In genomic region chr12:108341854-108342847, GRCh38 we compare ENCODE assay signal across 21 cellular contexts. TPM values are rescaled to one million over a fixed set of nuclear protein-coding genes. Genes with fewer than 3 reads are reported as not detected.
"Had no signal": no experiment of that assay in that cellular context is flagged by ENCODE, and none has a peak within 500 bp of the region (broad histone marks: within the 10 kb centered on the region; RNA-seq: fewer than 3 reads in every experiment).

No MANE protein-coding gene starts in this region.

- H3K9me3 Mint-ChIP-seq: activated naive CD4-positive, alpha-beta T cell treated with anti-CD3 and anti-CD28 coated beads, Interleukin-2, amount 10 ng/mL, durations not matched to agents 7 days and 5 days; activated T-cell treated with anti-CD3 and anti-CD28 coated beads, Interleukin-2, amount 50 U/mL, for 24 hours had no signal

- H3K27ac Mint-ChIP-seq: activated naive CD4-positive, alpha-beta T cell treated with anti-CD3 and anti-CD28 coated beads, Interleukin-2, amount 10 ng/mL, durations not matched to agents 7 days and 5 days; activated T-cell treated with anti-CD3 and anti-CD28 coated beads, Interleukin-2, amount 50 U/mL, for 24 hours; brain had no signal

- H3K4me3 ChIP-seq: adrenal gland, colonic mucosa, esophagus squamous epithelium, left lung, pancreas, SJSA1 had no signal

- H3K4me1 Mint-ChIP-seq: activated naive CD4-positive, alpha-beta T cell treated with anti-CD3 and anti-CD28 coated beads, Interleukin-2, amount 10 ng/mL, durations not matched to agents 7 days and 5 days had no signal

- H3K9me3 ChIP-seq: adrenal gland, colonic mucosa, esophagus squamous epithelium, left lung, pancreas, SJSA1 had no signal

- H3K4me3 Mint-ChIP-seq: activated naive CD4-positive, alpha-beta T cell treated with anti-CD3 and anti-CD28 coated beads, Interleukin-2, amount 10 ng/mL, durations not matched to agents 7 days and 5 days; activated T-cell treated with anti-CD3 and anti-CD28 coated beads, Interleukin-2, amount 50 U/mL, for 24 hours; brain had no signal

- DNase-seq: activated CD4-positive, alpha-beta T cell treated with anti-CD3 and anti-CD28 coated beads, Interleukin-2, amount 50 U/mL, for 48 hours; activated naive CD4-positive, alpha-beta T cell treated with anti-CD3 and anti-CD28 coated beads, Interleukin-2, amount 10 ng/mL, durations not matched to agents 7 days and 5 days; activated T-cell treated with anti-CD3 and anti-CD28 coated beads, Interleukin-2, amount 50 U/mL, for 24 hours; central memory CD4-positive, alpha-beta T cell; colonic mucosa; effector CD4-positive, alpha-beta T cell; esophagus squamous epithelium; hypothalamus; kidney; left lung; pancreas; stimulated activated CD4-positive, alpha-beta T cell treated with anti-CD3 and anti-CD28 coated beads, Interleukin-15, amount 100 ng/mL, for 24 hours; stimulated activated CD4-positive, alpha-beta T cell treated with anti-CD3 and anti-CD28 coated beads, Interleukin-4, amount 100 ng/mL, for 24 hours; stimulated activated naive CD4-positive, alpha-beta T cell treated with Interleukin-2 at 50 U/mL for 16 hours; SW 1271 had no signal

- H3K36me3 ChIP-seq: adrenal gland, colonic mucosa, esophagus squamous epithelium, left lung, pancreas, SJSA1 had no signal

- H3K4me1 ChIP-seq: adrenal gland, colonic mucosa, pancreas, SJSA1 had no signal

- ATAC-seq: left lung, pancreas had no signal

- FAIRE-seq: endothelial cell of umbilical vein, kidney, pancreas had no signal

- H3K27me3 ChIP-seq: adrenal gland, colonic mucosa, pancreas had no signal

- H3K27ac ChIP-seq: colonic mucosa, left lung, pancreas, SJSA1, VCaP had no signal

- H3K36me3 Mint-ChIP-seq: activated naive CD4-positive, alpha-beta T cell treated with anti-CD3 and anti-CD28 coated beads, Interleukin-2, amount 10 ng/mL, durations not matched to agents 7 days and 5 days; brain had no signal

RNA-seq across cellular contexts. Expression of gene CMKLR1, which starts 3.0 kb away (rescaled TPM):
- total RNA-seq: endothelial cell of umbilical vein, renal cortical epithelial cell, SJSA1 had no signal
